9 cellular contexts compared by ENCODE assay signal in the genomic region with DNA sequence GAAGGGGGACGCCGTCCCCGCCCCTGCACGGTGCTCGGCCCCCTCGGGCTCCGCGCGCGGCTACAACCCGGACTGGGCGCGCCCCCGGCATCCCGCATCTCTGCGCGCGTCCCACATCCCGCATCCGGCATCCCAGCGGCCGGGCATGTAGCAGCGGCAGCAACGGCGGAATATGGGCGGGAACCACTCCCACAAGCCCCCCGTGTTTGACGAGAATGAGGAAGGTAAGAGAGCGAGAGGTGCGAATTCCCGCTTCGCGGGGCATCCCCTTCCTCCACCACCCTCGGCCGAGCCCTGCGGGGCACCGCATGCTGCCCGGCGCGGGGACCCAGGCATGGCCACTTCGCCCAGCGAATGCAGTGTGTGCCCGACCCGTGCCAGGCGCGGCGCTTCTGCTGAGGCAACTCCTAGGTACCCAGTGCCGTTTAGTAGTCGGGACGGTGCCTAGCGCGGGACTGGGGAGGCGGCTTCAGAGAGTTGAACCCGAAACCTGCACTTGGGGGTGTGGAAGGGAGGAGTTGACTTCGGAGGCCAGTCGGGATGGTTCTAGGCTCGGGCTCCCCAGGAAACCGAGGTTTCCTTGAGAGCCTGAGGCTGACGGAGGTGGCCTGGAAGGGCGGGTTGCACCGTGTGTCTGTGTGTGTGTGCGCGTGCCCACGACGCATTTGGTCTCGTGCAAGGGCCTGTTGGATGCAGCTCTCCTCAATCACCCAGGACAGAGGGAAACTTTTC. TPM values are rescaled to one million over a fixed set of nuclear protein-coding genes. Genes with fewer than 3 reads are reported as not detected.
DNase-seq lines count a peak whose midpoint lies in the region; ATAC-seq and TF ChIP-seq lines count a peak whose summit lies in the region.
"Had no signal": no experiment of that assay in that cellular context is flagged by ENCODE, and none has a peak within 500 bp of the region (broad histone marks: within the 10 kb centered on the region; RNA-seq: fewer than 3 reads in every experiment).

No MANE protein-coding gene starts in this region.

- H2AFZ ChIP-seq in neuron (ENCODE audit: low read depth, low read length) = peak overlapping the region; percentile 98

- no peaks in the 10 kb centered on the region; the same call in 1 of the 2 replicates for H3K27me3 ChIP-seq in BJ (ENCODE audit: control insufficient read depth, insufficient read depth, low read length)
- peaks cover 25% of the 10 kb centered on the region for H3K27me3 ChIP-seq in neuron (ENCODE audit: insufficient read depth, low read length)

- POLR2A ChIA-PET in BJ (lab: Charles Lee) = no interaction called here

- TF ChIP-seq CTCF in BJ (IDR thresholded peaks at IDR 0.05; ENCODE audit: insufficient read depth, low read depth, low read length) (no peak), fibroblast of mammary gland (conservative IDR thresholded peaks at IDR 0.05; ENCODE audit: control insufficient read depth, insufficient read depth, low read depth, low read length) (no peak)

- DNase-seq in BJ (ENCODE audit: low read depth) = no peak
- peak; percentile 30 to 84 for DNase-seq in NCI-H526 (lab: John Stamatoyannopoulos, UW)
- DNase-seq in fibroblast of mammary gland (ENCODE audit: low read depth) = no peak
- no peak for DNase-seq in SK-N-DZ (ENCODE audit: low spot score)

- no peaks in the 10 kb centered on the region for H3K9me3 ChIP-seq in neuron (ENCODE audit: low read length)

- H3K4me3 ChIP-seq in BJ (ENCODE audit: low read depth, low read length) (peak overlapping the region; percentile 55), fibroblast of mammary gland (ENCODE audit: control insufficient read depth, low read depth, low read length) (peak overlapping the region; percentile 41), neuron (ENCODE audit: low read length) (peak overlapping the region; percentile 49)

- H3K36me3 ChIP-seq in BJ (ENCODE audit: control insufficient read depth, insufficient read depth, low read length) (no peaks in the 10 kb centered on the region), neuron (ENCODE audit: insufficient read depth, low read length) (no peaks in the 10 kb centered on the region)

- peaks cover 8% of the 10 kb centered on the region for H3K4me1 ChIP-seq in neuron (ENCODE audit: insufficient read depth, low read length)

- ATAC-seq in GM18517 (IDR thresholded peaks at IDR 0.05; ENCODE audit: unreplicated experiment) (no peak), GM18511 (IDR thresholded peaks at IDR 0.05; ENCODE audit: unreplicated experiment) (no peak), GM21737 (IDR thresholded peaks at IDR 0.05; ENCODE audit: unreplicated experiment) (no peak)
- ATAC-seq: HCT116 had no signal

- CTCF ChIA-PET in BJ (lab: Yijun Ruan, JAX) = interaction anchor here (0.6 to 3.9 kb wide), 16 partner anchors 12 to 739 kb away, joined by 3 to 38 read pairs (median 4); no protein-coding TSS in a partner anchor

RNA-seq across cellular contexts. Expression of gene STK32B, which starts 0.6 kb away (rescaled TPM):
- polyA plus RNA-seq in BJ (2011; rRNA removed) = 5.6 and 11.2 TPM in 2 replicates
- 5.5 and 7.5 TPM in 2 replicates for polyA minus RNA-seq in BJ (2011; rRNA and poly(A)+ RNA removed)
- 3.9 and 6.1 TPM in 2 replicates for polyA plus RNA-seq in SK-N-DZ (2014; cell fraction: cytosol; rRNA removed)
- 4.1 and 4.7 TPM in 2 replicates for polyA plus RNA-seq in SK-N-DZ (2014; cell fraction: nucleus; rRNA removed)

RNA-seq across cellular contexts. Expression of gene CYTL1, which starts 32.6 kb away (rescaled TPM):
- polyA plus RNA-seq in BJ (2011; rRNA removed) = 0.12 TPM in 1 of 2 replicates, not detected in the other
- polyA minus RNA-seq in BJ (2011; rRNA and poly(A)+ RNA removed) = not detected in 2 replicates
- polyA plus RNA-seq in SK-N-DZ (2014; cell fraction: cytosol; rRNA removed) = 0.65 and 1.2 TPM in 2 replicates
- 2.3 and 2.4 TPM in 2 replicates for polyA plus RNA-seq in SK-N-DZ (2014; cell fraction: nucleus; rRNA removed)

Comparison
In these comparisons a context has a peak if more than half of its experiments do, and no peak if none do; other contexts are left out.
1. DNase-seq: peak in NCI-H526 (2 of 2); none in BJ (single experiment), fibroblast of mammary gland (single experiment) and SK-N-DZ (single experiment).
2. Peak in every context shown above with its lines, with median percentiles within 50 percentile points of each other: H3K4me3 ChIP-seq.